Comparison of ENCODE assay signal across 8 cellular contexts in the genomic region with DNA sequence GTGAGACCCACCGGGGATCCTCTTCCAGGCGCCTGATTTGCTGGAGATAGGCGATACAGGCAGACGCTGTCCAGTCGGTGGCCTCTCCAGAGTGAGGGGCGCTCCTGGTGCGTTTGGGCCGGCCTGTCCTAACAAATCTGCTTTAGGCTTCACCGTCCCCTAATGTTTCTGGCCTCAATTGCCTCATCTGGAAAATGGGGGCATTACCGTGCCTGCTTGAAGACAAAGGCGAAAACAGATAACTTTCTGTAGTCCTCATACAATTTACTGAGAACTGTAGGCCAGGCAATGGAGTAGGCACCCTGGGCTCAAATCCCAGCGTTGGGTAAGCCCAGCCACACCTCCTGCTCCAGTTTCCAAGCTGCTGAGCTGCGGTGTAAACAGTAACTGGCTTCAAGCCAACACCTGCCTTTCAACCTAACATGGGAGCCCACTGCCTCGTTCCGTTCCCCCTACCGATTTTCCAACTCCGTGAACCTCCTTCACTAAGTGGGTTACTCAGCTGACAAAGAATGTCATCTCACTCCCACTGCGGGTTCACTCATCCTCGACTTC. TPM values are rescaled to one million over a fixed set of nuclear protein-coding genes. Genes with fewer than 3 reads are reported as not detected.
A peak's percentile ranks its signal among the peaks of the same experiment; 100 is the strongest.
DNase-seq lines count a peak whose midpoint lies in the region; ATAC-seq, FAIRE-seq and TF ChIP-seq lines count a peak whose summit lies in the region.

No MANE protein-coding gene starts in this region.

- H3K9me3 ChIP-seq in MG63 (no peaks in the 10 kb centered on the region; the same call in 1 of the 2 replicates), WERI-Rb-1 (ENCODE audit: severe bottlenecking) (no peaks in the 10 kb centered on the region)

- H3K36me3 Mint-ChIP-seq in mesothelial cell of epicardium = no peaks in the 10 kb centered on the region

- no peak overlapping the region for H3K27ac ChIP-seq in WERI-Rb-1

- TF ChIP-seq CTCF in cardiac fibroblast (IDR thresholded peaks at IDR 0.05; ENCODE audit: low read depth, low read length) (no peak), mesothelial cell of epicardium (IDR thresholded peaks at IDR 0.05; ENCODE audit: unreplicated experiment) (no peak), WERI-Rb-1 (IDR thresholded peaks at IDR 0.05; ENCODE audit: low read depth, low read length) (no peak)

- DNase-seq in COLO668 (lab: John Stamatoyannopoulos, UW; ENCODE audit: unreplicated experiment) = peak; percentile 38
- no peak for DNase-seq in MG63
- peak in 1 of 2 donors; percentile 16 for DNase-seq in cardiac fibroblast (ENCODE audit: low read depth in 2 of 2)
- DNase-seq in mesothelial cell of epicardium (ENCODE audit: low spot score in 2 of 2, unreplicated experiment in 2 of 2) = no peak
- no peak for DNase-seq in WERI-Rb-1
- no peak for DNase-seq in NCI-H526 (lab: John Stamatoyannopoulos, UW)
- no peak for DNase-seq in HTR-8/SVneo (ENCODE audit: insufficient read length, low spot score)

- H3K9me3 Mint-ChIP-seq in mesothelial cell of epicardium = no peaks in the 10 kb centered on the region

- H3K27me3 ChIP-seq in MG63 (no peaks in the 10 kb centered on the region), WERI-Rb-1 (ENCODE audit: insufficient read depth, low read depth, severe bottlenecking) (no peaks in the 10 kb centered on the region)

- ATAC-seq in HG03439 (IDR thresholded peaks at IDR 0.05; ENCODE audit: unreplicated experiment) = no peak

- H3K36me3 ChIP-seq in MG63 (no peaks in the 10 kb centered on the region), WERI-Rb-1 (no peaks in the 10 kb centered on the region)

- H3K4me1 Mint-ChIP-seq in mesothelial cell of epicardium = peaks cover 11% of the 10 kb centered on the region

- H3K27me3 Mint-ChIP-seq in mesothelial cell of epicardium (ENCODE audit: low read depth) = peaks cover 7% of the 10 kb centered on the region

- H3K27ac Mint-ChIP-seq in mesothelial cell of epicardium = peak overlapping the region; percentile 67

- peak overlapping the region; percentile 91 for H3K4me3 ChIP-seq in MG63
- peak overlapping the region; percentile 46 to 63 for H3K4me3 ChIP-seq in cardiac fibroblast (replicated peaks in 1 of 2; ENCODE audit: low read depth in 2 of 2, low read length in 2 of 2)
- H3K4me3 ChIP-seq in WERI-Rb-1 (ENCODE audit: low read depth, low read length) = no peak overlapping the region

- FAIRE-seq in HTR-8/SVneo (lab: Jason Lieb, UNC) = no peak

- H3K4me3 Mint-ChIP-seq in mesothelial cell of epicardium = peak overlapping the region; percentile 71

RNA-seq across cellular contexts. Expression of gene ZFAND4, which starts 0.6 kb away (rescaled TPM):
- 3.1 and 13.7 TPM in 2 replicates for total RNA-seq in MG63 (2014; rRNA removed; shearing (Covaris generic); ENCODE audit: low replicate concordance)
- 20.2 to 22.4 TPM (median 21.2 TPM) in 3 replicates for total RNA-seq in mesothelial cell of epicardium

RNA-seq across cellular contexts. Expression of gene WASHC2C, which starts 53.9 kb away (rescaled TPM):
- 21.6 and 23.6 TPM in 2 replicates for total RNA-seq in MG63 (2014; rRNA removed; shearing (Covaris generic); ENCODE audit: low replicate concordance)
- total RNA-seq in mesothelial cell of epicardium = 40.6 to 48.4 TPM (median 43.7 TPM) in 3 replicates
